2 cellular contexts compared by ENCODE assay signal in the genomic region with DNA sequence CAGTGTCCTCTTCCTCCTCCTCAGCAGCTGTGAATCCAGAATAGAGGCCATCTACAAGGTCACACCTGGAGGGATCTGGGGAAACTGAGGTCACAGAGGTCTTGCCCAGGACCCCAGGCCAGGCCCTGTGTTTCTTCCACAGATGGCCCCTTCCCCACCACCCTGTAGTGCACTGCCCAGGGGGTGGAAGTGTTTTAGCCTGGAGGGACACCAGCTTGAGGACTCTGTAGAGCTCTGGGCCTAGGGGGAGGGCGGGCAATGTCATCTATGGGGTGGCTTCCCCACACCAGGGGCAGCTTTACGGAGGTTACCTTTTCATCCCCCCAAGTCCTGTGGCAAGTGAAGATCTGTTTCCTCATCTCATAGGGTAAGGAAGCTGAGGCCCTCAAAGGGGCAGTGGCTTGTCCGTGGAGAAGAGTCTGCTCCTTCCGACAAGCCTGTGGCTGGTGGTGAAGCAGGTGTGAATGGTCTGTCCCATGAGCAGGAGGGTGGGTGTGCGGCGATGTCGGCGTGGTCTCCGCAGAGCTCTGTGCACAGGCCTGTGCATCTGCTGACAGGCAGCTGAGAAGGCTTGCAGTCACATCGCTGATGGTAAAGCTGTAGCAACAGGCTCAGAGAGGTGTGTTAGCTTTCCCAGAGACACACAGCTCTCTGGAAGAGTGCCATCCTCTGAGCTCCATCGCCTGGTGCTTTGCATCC.
TF ChIP-seq lines count a peak whose summit lies in the region.

No MANE protein-coding gene starts in this region.

TF ChIP-seq in K562, 482 proteins besides CTCF, POLR2A, EP300 and RAD21 (continued from another document):
- TF ChIP-seq, protein P1, sequence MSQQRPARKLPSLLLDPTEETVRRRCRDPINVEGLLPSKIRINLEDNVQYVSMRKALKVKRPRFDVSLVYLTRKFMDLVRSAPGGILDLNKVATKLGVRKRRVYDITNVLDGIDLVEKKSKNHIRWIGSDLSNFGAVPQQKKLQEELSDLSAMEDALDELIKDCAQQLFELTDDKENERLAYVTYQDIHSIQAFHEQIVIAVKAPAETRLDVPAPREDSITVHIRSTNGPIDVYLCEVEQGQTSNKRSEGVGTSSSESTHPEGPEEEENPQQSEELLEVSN (IDR thresholded peaks at IDR 0.05; ENCODE audit: borderline replicate concordance in 1 of 2, extremely low read depth in 1 of 2, insufficient read depth in 1 of 2, insufficient read length in 1 of 2, low read depth in 1 of 2, low read length in 1 of 2, poor library complexity in 1 of 2, severe bottlenecking in 1 of 2), result no peak
- TF ChIP-seq ZFP36 (IDR thresholded peaks at IDR 0.05; ENCODE audit: low read depth, low read length, partially characterized antibody) (peak; percentile 64), BMI1 (IDR thresholded peaks at IDR 0.05; ENCODE audit: low read length) (no peak), ZNF124 (CRISPR knock-in tag; IDR thresholded peaks at IDR 0.05) (no peak), ZNF717 (CRISPR knock-in tag; IDR thresholded peaks at IDR 0.05) (no peak)

TF ChIP-seq in GM23338, 12 proteins besides CTCF, POLR2A, EP300 and RAD21 (continued from another document):
- TF ChIP-seq, protein P2, sequence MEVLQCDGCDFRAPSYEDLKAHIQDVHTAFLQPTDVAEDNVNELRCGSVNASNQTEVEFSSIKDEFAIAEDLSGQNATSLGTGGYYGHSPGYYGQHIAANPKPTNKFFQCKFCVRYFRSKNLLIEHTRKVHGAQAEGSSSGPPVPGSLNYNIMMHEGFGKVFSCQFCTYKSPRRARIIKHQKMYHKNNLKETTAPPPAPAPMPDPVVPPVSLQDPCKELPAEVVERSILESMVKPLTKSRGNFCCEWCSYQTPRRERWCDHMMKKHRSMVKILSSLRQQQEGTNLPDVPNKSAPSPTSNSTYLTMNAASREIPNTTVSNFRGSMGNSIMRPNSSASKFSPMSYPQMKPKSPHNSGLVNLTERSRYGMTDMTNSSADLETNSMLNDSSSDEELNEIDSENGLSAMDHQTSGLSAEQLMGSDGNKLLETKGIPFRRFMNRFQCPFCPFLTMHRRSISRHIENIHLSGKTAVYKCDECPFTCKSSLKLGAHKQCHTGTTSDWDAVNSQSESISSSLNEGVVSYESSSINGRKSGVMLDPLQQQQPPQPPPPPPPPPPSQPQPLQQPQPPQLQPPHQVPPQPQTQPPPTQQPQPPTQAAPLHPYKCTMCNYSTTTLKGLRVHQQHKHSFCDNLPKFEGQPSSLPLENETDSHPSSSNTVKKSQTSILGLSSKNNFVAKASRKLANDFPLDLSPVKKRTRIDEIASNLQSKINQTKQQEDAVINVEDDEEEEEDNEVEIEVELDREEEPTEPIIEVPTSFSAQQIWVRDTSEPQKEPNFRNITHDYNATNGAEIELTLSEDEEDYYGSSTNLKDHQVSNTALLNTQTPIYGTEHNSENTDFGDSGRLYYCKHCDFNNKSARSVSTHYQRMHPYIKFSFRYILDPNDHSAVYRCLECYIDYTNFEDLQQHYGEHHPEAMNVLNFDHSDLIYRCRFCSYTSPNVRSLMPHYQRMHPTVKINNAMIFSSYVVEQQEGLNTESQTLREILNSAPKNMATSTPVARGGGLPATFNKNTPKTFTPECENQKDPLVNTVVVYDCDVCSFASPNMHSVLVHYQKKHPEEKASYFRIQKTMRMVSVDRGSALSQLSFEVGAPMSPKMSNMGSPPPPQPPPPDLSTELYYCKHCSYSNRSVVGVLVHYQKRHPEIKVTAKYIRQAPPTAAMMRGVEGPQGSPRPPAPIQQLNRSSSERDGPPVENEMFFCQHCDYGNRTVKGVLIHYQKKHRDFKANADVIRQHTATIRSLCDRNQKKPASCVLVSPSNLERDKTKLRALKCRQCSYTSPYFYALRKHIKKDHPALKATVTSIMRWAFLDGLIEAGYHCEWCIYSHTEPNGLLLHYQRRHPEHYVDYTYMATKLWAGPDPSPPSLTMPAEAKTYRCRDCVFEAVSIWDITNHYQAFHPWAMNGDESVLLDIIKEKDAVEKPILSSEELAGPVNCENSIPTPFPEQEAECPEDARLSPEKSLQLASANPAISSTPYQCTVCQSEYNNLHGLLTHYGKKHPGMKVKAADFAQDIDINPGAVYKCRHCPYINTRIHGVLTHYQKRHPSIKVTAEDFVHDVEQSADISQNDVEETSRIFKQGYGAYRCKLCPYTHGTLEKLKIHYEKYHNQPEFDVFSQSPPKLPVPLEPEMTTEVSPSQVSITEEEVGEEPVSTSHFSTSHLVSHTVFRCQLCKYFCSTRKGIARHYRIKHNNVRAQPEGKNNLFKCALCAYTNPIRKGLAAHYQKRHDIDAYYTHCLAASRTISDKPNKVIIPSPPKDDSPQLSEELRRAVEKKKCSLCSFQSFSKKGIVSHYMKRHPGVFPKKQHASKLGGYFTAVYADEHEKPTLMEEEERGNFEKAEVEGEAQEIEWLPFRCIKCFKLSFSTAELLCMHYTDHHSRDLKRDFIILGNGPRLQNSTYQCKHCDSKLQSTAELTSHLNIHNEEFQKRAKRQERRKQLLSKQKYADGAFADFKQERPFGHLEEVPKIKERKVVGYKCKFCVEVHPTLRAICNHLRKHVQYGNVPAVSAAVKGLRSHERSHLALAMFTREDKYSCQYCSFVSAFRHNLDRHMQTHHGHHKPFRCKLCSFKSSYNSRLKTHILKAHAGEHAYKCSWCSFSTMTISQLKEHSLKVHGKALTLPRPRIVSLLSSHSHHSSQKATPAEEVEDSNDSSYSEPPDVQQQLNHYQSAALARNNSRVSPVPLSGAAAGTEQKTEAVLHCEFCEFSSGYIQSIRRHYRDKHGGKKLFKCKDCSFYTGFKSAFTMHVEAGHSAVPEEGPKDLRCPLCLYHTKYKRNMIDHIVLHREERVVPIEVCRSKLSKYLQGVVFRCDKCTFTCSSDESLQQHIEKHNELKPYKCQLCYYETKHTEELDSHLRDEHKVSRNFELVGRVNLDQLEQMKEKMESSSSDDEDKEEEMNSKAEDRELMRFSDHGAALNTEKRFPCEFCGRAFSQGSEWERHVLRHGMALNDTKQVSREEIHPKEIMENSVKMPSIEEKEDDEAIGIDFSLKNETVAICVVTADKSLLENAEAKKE (CRISPR knock-in tag; IDR thresholded peaks at IDR 0.05), result no peak
- TF ChIP-seq EZH2 (IDR thresholded peaks at IDR 0.05; ENCODE audit: low read depth, unreplicated experiment) (no peak), ZNF331 (CRISPR knock-in tag; IDR thresholded peaks at IDR 0.05; ENCODE audit: low read depth) (no peak), EZH2phosphoT487 (IDR thresholded peaks at IDR 0.05; ENCODE audit: unreplicated experiment) (no peak)
- TF ChIP-seq, protein P3, sequence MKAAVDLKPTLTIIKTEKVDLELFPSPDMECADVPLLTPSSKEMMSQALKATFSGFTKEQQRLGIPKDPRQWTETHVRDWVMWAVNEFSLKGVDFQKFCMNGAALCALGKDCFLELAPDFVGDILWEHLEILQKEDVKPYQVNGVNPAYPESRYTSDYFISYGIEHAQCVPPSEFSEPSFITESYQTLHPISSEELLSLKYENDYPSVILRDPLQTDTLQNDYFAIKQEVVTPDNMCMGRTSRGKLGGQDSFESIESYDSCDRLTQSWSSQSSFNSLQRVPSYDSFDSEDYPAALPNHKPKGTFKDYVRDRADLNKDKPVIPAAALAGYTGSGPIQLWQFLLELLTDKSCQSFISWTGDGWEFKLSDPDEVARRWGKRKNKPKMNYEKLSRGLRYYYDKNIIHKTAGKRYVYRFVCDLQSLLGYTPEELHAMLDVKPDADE (IDR thresholded peaks at IDR 0.05), result no peak
